ENCODE assay signal across 17 cellular contexts in genomic region chr14:64700894-64701293, GRCh38. TPM values are rescaled to one million over a fixed set of nuclear protein-coding genes. Genes with fewer than 3 reads are reported as not detected.
DNase-seq lines count a peak whose midpoint lies in the region; ATAC-seq and TF ChIP-seq lines count a peak whose summit lies in the region.
"Had no signal": no experiment of that assay in that cellular context is flagged by ENCODE, and none has a peak within 500 bp of the region (broad histone marks: within the 10 kb centered on the region; RNA-seq: fewer than 3 reads in every experiment).

No MANE protein-coding gene starts in this region.

- peak overlapping the region; percentile 93 for H3K4me2 ChIP-seq in neural progenitor cell
- H3K4me2 ChIP-seq: BLaER1 had no signal

- H3K27me3 ChIP-seq in neural progenitor cell, result peaks cover 21% of the 10 kb centered on the region

- DNase-seq in DMS79 treated with DMSO at 0.1 percent for 48 hours (lab: John Stamatoyannopoulos, UW) (peak; percentile 67), DMS79 (lab: John Stamatoyannopoulos, UW) (no peak), NCI-H2107 (lab: John Stamatoyannopoulos, UW) (peak; percentile 43), caudate nucleus (lab: John Stamatoyannopoulos, UW) (no peak), neural progenitor cell (ENCODE audit: low spot score) (no peak), GM10266 (ENCODE audit: extremely low spot score) (no peak)
- DNase-seq in stimulated activated naive CD8-positive, alpha-beta T cell treated with anti-CD3 and anti-CD28 coated beads, Interleukin-15, amount 100 ng/mL, for 72 hours, result no peak
- DNase-seq: EL, Kasumi-1, NCI-H1417 treated with DMSO at 0.1 percent for 48 hours, NCI-H2029, NCI-H446, NCI-H82, SIG-M5 had no signal

- H3K27me3 Mint-ChIP-seq in neural progenitor cell (ENCODE audit: insufficient read depth, low read depth), result peaks cover 22% of the 10 kb centered on the region
- H3K27me3 Mint-ChIP-seq in stimulated activated naive CD8-positive, alpha-beta T cell treated with anti-CD3 and anti-CD28 coated beads, Interleukin-15, amount 100 ng/mL, for 72 hours, result peaks cover 84% of the 10 kb centered on the region

- no peaks in the 10 kb centered on the region for H3K36me3 Mint-ChIP-seq in neural progenitor cell

- peak overlapping the region; percentile 74 for H3K27ac ChIP-seq in caudate nucleus (ENCODE audit: low read depth, low read length)
- no peak overlapping the region for H3K27ac ChIP-seq in neural progenitor cell
- H3K27ac ChIP-seq: 22Rv1, BLaER1 had no signal

- no peak overlapping the region for H3K4me3 Mint-ChIP-seq in neural progenitor cell
- no peak overlapping the region for H3K4me3 Mint-ChIP-seq in stimulated activated naive CD8-positive, alpha-beta T cell treated with anti-CD3 and anti-CD28 coated beads, Interleukin-15, amount 100 ng/mL, for 72 hours

- H3K9me3 Mint-ChIP-seq in neural progenitor cell, result no peaks in the 10 kb centered on the region
- no peaks in the 10 kb centered on the region for H3K9me3 Mint-ChIP-seq in stimulated activated naive CD8-positive, alpha-beta T cell treated with anti-CD3 and anti-CD28 coated beads, Interleukin-15, amount 100 ng/mL, for 72 hours

- TF ChIP-seq CTCF in neural progenitor cell (IDR thresholded peaks at IDR 0.05) (no peak), GM10266 (IDR thresholded peaks at IDR 0.05; ENCODE audit: control insufficient read depth, insufficient read depth, low read depth, missing control alignments) (no peak)

- no peak overlapping the region for H3K4me3 ChIP-seq in neural progenitor cell
- H3K4me3 ChIP-seq: BLaER1 had no signal

- peaks cover 44% of the 10 kb centered on the region for H3K4me1 Mint-ChIP-seq in neural progenitor cell
- peaks cover 23% of the 10 kb centered on the region for H3K4me1 Mint-ChIP-seq in stimulated activated naive CD8-positive, alpha-beta T cell treated with anti-CD3 and anti-CD28 coated beads, Interleukin-15, amount 100 ng/mL, for 72 hours

- H4K20me1 ChIP-seq in neural progenitor cell (ENCODE audit: low read depth), result peaks cover 6% of the 10 kb centered on the region

- H3K27ac Mint-ChIP-seq in neural progenitor cell, result no peak overlapping the region
- no peak overlapping the region for H3K27ac Mint-ChIP-seq in stimulated activated naive CD8-positive, alpha-beta T cell treated with anti-CD3 and anti-CD28 coated beads, Interleukin-15, amount 100 ng/mL, for 72 hours

- no peaks in the 10 kb centered on the region for H3K36me3 ChIP-seq in neural progenitor cell
- H3K36me3 ChIP-seq: BLaER1 had no signal

- no peaks in the 10 kb centered on the region for H3K9me3 ChIP-seq in neural progenitor cell (ENCODE audit: low read depth)
- H3K9me3 ChIP-seq: BLaER1 had no signal

- H3K9ac ChIP-seq in neural progenitor cell, result no peak overlapping the region
- H3K9ac ChIP-seq: BLaER1 had no signal

- peaks cover 25% of the 10 kb centered on the region for H3K79me2 ChIP-seq in neural progenitor cell (ENCODE audit: low read depth)

- H2AFZ ChIP-seq in neural progenitor cell (replicated peaks), result no peak overlapping the region

- peaks cover 49% of the 10 kb centered on the region for H3K4me1 ChIP-seq in neural progenitor cell

- no peak for ATAC-seq in stimulated activated naive CD8-positive, alpha-beta T cell treated with anti-CD3 and anti-CD28 coated beads, Interleukin-15, amount 100 ng/mL, for 72 hours
- no peak for ATAC-seq in HG03457 (IDR thresholded peaks at IDR 0.05; ENCODE audit: unreplicated experiment)

- H3F3A ChIP-seq in neural progenitor cell (ENCODE audit: low read depth), result peaks cover 41% of the 10 kb centered on the region

RNA-seq across cellular contexts. Expression of gene PLEKHG3, which starts 3.3 kb away (rescaled TPM):
- 12.6 and 50.0 TPM in 2 replicates for total RNA-seq in neural progenitor cell (ENCODE audit: low replicate concordance)

Comparison
In these comparisons a context has a peak if more than half of its experiments do, and no peak if none do; other contexts are left out.
1. DNase-seq: peak in DMS79 treated with DMSO at 0.1 percent for 48 hours (single experiment) and NCI-H2107 (single experiment); none in DMS79 (single experiment), caudate nucleus (0 of 61), neural progenitor cell (single experiment), stimulated activated naive CD8-positive, alpha-beta T cell treated with anti-CD3 and anti-CD28 coated beads, Interleukin-15, amount 100 ng/mL, for 72 hours (0 of 2) and GM10266 (single experiment).